ENCODE assay signal across 8 cellular contexts in genomic region chr4:82889287-82889686, GRCh38. TPM values are rescaled to one million over a fixed set of nuclear protein-coding genes. Genes with fewer than 3 reads are reported as not detected.
DNase-seq lines count a peak whose midpoint lies in the region; ATAC-seq and TF ChIP-seq lines count a peak whose summit lies in the region.

No MANE protein-coding gene starts in this region.

- H3K27ac Mint-ChIP-seq in activated T-helper 1 cell treated with anti-CD3 and anti-CD28 coated beads, Interleukin-12 subunit alpha, Interleukin-12 subunit beta, Interleukin-2, Interleukin-4 antibody, amounts not matched to agents 30 ng/mL and 10 ng/mL and 1 ng/mL, durations not matched to agents 14 hours and 24 hours and 36 hours = peak overlapping the region; percentile 86

- no peak for TF ChIP-seq EP300 in sigmoid colon (IDR thresholded peaks at IDR 0.05)

- peak overlapping the region; percentile 95 for H3K4me3 ChIP-seq in iPS-18a (ENCODE audit: low read length)
- peak overlapping the region; percentile 85 to 95 (median 94) for H3K4me3 ChIP-seq in subcutaneous abdominal adipose tissue (ENCODE audit: low read depth in 1 of 5, low read length in 5 of 5)
- peak overlapping the region in 2 of 4 donors; percentile 85 to 87 for H3K4me3 ChIP-seq in sigmoid colon

- no peak for ATAC-seq in activated T-cell treated with anti-CD3 and anti-CD28 coated beads, Interleukin-2, amount 50 U/mL, for 4 hours
- ATAC-seq in GM21723 (IDR thresholded peaks at IDR 0.05; ENCODE audit: unreplicated experiment) = no peak

- H3K4me3 Mint-ChIP-seq in activated T-cell treated with anti-CD3 and anti-CD28 coated beads, Interleukin-2, amount 50 U/mL, for 4 hours = peak overlapping the region; percentile 90
- H3K4me3 Mint-ChIP-seq in activated T-helper 1 cell treated with anti-CD3 and anti-CD28 coated beads, Interleukin-12 subunit alpha, Interleukin-12 subunit beta, Interleukin-2, Interleukin-4 antibody, amounts not matched to agents 30 ng/mL and 10 ng/mL and 1 ng/mL, durations not matched to agents 14 hours and 24 hours and 36 hours = peak overlapping the region; percentile 88

- H3K36me3 Mint-ChIP-seq in activated T-cell treated with anti-CD3 and anti-CD28 coated beads, Interleukin-2, amount 50 U/mL, for 4 hours (ENCODE audit: insufficient read depth) = peaks cover 8% of the 10 kb centered on the region
- H3K36me3 Mint-ChIP-seq in activated T-helper 1 cell treated with anti-CD3 and anti-CD28 coated beads, Interleukin-12 subunit alpha, Interleukin-12 subunit beta, Interleukin-2, Interleukin-4 antibody, amounts not matched to agents 30 ng/mL and 10 ng/mL and 1 ng/mL, durations not matched to agents 14 hours and 24 hours and 36 hours (ENCODE audit: low read depth) = peaks cover 21% of the 10 kb centered on the region

- TF ChIP-seq CTCF in sigmoid colon (IDR thresholded peaks at IDR 0.05) = no peak

- no peak for DNase-seq in activated T-cell treated with anti-CD3 and anti-CD28 coated beads, Interleukin-2, amount 50 U/mL, for 4 hours
- DNase-seq in activated T-cell treated with anti-CD3 and anti-CD28 coated beads, Interleukin-2, amount 50 U/mL, for 1 hour = no peak
- DNase-seq in activated T-helper 1 cell treated with anti-CD3 and anti-CD28 coated beads, Interleukin-12 subunit alpha, Interleukin-12 subunit beta, Interleukin-2, Interleukin-4 antibody, amounts not matched to agents 30 ng/mL and 10 ng/mL and 1 ng/mL, durations not matched to agents 14 hours and 24 hours and 36 hours (ENCODE audit: low spot score) = no peak
- DNase-seq in sigmoid colon (no peak), islet precursor cell (no peak)

- H3K4me1 Mint-ChIP-seq in activated T-cell treated with anti-CD3 and anti-CD28 coated beads, Interleukin-2, amount 50 U/mL, for 4 hours (ENCODE audit: low read depth) = peaks cover 41% of the 10 kb centered on the region
- peaks cover 52% of the 10 kb centered on the region for H3K4me1 Mint-ChIP-seq in activated T-helper 1 cell treated with anti-CD3 and anti-CD28 coated beads, Interleukin-12 subunit alpha, Interleukin-12 subunit beta, Interleukin-2, Interleukin-4 antibody, amounts not matched to agents 30 ng/mL and 10 ng/mL and 1 ng/mL, durations not matched to agents 14 hours and 24 hours and 36 hours (ENCODE audit: low read depth)

- H3K9me3 Mint-ChIP-seq in activated T-cell treated with anti-CD3 and anti-CD28 coated beads, Interleukin-2, amount 50 U/mL, for 4 hours = no peaks in the 10 kb centered on the region
- H3K9me3 Mint-ChIP-seq in activated T-helper 1 cell treated with anti-CD3 and anti-CD28 coated beads, Interleukin-12 subunit alpha, Interleukin-12 subunit beta, Interleukin-2, Interleukin-4 antibody, amounts not matched to agents 30 ng/mL and 10 ng/mL and 1 ng/mL, durations not matched to agents 14 hours and 24 hours and 36 hours = no peaks in the 10 kb centered on the region

- H3K4me1 ChIP-seq in iPS-18a (ENCODE audit: control insufficient read depth, low read depth, low read length) (peaks cover 3% of the 10 kb centered on the region), subcutaneous abdominal adipose tissue (ENCODE audit: control insufficient read depth in 5 of 5, insufficient read depth in 5 of 5, low read length in 5 of 5) (peaks cover 2 to 55% (median 41%) of the 10 kb centered on the region in 5 donors), sigmoid colon (peaks cover 0 to 56% (median 37%) of the 10 kb centered on the region in 4 donors)

- intact Hi-C loops in activated T-helper 1 cell treated with anti-CD3 and anti-CD28 coated beads, Interleukin-12 subunit alpha, Interleukin-12 subunit beta, Interleukin-2, Interleukin-4 antibody, amounts not matched to agents 30 ng/mL and 10 ng/mL and 1 ng/mL, durations not matched to agents 14 hours and 24 hours and 36 hours (cut with micrococcal nuclease) = no loop called here
- intact Hi-C loops in sigmoid colon (cut with DNase I) = loop anchor here (10.0 kb wide), 1 partner anchor 54 kb away; no protein-coding TSS in a partner anchor

- no peaks in the 10 kb centered on the region for H3K27me3 ChIP-seq in iPS-18a (ENCODE audit: control insufficient read depth, insufficient read depth, low read length)
- H3K27me3 ChIP-seq in subcutaneous abdominal adipose tissue (ENCODE audit: control insufficient read depth in 5 of 5, insufficient read depth in 4 of 5, low read length in 5 of 5) = no peaks in the 10 kb centered on the region
- H3K27me3 ChIP-seq in sigmoid colon = no peaks in the 10 kb centered on the region

- TF ChIP-seq POLR2A in sigmoid colon (IDR thresholded peaks at IDR 0.05) = no peak

- H3K36me3 ChIP-seq in iPS-18a (ENCODE audit: control insufficient read depth, low read depth, low read length) (peaks cover 17% of the 10 kb centered on the region), subcutaneous abdominal adipose tissue (ENCODE audit: control insufficient read depth in 5 of 5, insufficient read depth in 5 of 5, low read length in 5 of 5) (peaks cover 6 to 14% (median 9%) of the 10 kb centered on the region in 5 donors), sigmoid colon (peaks cover 0 to 16% (median 6%) of the 10 kb centered on the region in 4 donors)

- peak overlapping the region; percentile 96 for H3K9ac ChIP-seq in iPS-18a (ENCODE audit: low read length)
- peak overlapping the region in 3 of 5 donors; percentile 17 to 96 (median 89) for H3K9ac ChIP-seq in subcutaneous abdominal adipose tissue (ENCODE audit: low read length in 5 of 5)

- WGBS in sigmoid colon, 2 donors = 78 to 85% methylated on average over 6 of the region's 6 CpGs

- no peaks in the 10 kb centered on the region for H3K27me3 Mint-ChIP-seq in activated T-cell treated with anti-CD3 and anti-CD28 coated beads, Interleukin-2, amount 50 U/mL, for 4 hours (ENCODE audit: low read depth)
- no peaks in the 10 kb centered on the region for H3K27me3 Mint-ChIP-seq in activated T-helper 1 cell treated with anti-CD3 and anti-CD28 coated beads, Interleukin-12 subunit alpha, Interleukin-12 subunit beta, Interleukin-2, Interleukin-4 antibody, amounts not matched to agents 30 ng/mL and 10 ng/mL and 1 ng/mL, durations not matched to agents 14 hours and 24 hours and 36 hours (ENCODE audit: insufficient read depth)

- H3K27ac ChIP-seq in iPS-18a (ENCODE audit: low read length) (no peak overlapping the region), subcutaneous abdominal adipose tissue (ENCODE audit: low read depth, low read length) (peak overlapping the region; percentile 99), sigmoid colon (peak overlapping the region in 2 of 4 donors; percentile 98)

- H3K9me3 ChIP-seq in iPS-18a (ENCODE audit: control insufficient read depth, low read depth, low read length) (no peaks in the 10 kb centered on the region), subcutaneous abdominal adipose tissue (ENCODE audit: control insufficient read depth in 5 of 5, low read length in 5 of 5) (no peaks in the 10 kb centered on the region), sigmoid colon (no peaks in the 10 kb centered on the region)

RNA-seq across cellular contexts. Expression of gene SEC31A, which starts 1.7 kb away (rescaled TPM):
- 100 to 1,000 TPM; 114 to 124 (median 123) TPM for total RNA-seq in activated T-cell treated with anti-CD3 and anti-CD28 coated beads, Interleukin-2, amount 50 U/mL, for 4 hours
- total RNA-seq in activated T-helper 1 cell treated with anti-CD3 and anti-CD28 coated beads, Interleukin-12 subunit alpha, Interleukin-12 subunit beta, Interleukin-2, Interleukin-4 antibody, amounts not matched to agents 30 ng/mL and 10 ng/mL and 1 ng/mL, durations not matched to agents 14 hours and 24 hours and 36 hours = 118 and 123 TPM in 2 replicates
- total RNA-seq in sigmoid colon = 100 to 1,000 TPM; 121 to 197 (median 132) TPM
- 10 to 100 TPM; 67.9 to 84.8 (median 82.7) TPM for polyA plus RNA-seq in sigmoid colon

RNA-seq across cellular contexts. Expression of gene THAP9, which starts 11.2 kb away (rescaled TPM):
- 1 to 10 TPM in 2 of 3 donors, under 1 TPM in 1; 0.87 to 2.4 (median 1.0) TPM for total RNA-seq in activated T-cell treated with anti-CD3 and anti-CD28 coated beads, Interleukin-2, amount 50 U/mL, for 4 hours
- 1.9 and 2.3 TPM in 2 replicates for total RNA-seq in activated T-helper 1 cell treated with anti-CD3 and anti-CD28 coated beads, Interleukin-12 subunit alpha, Interleukin-12 subunit beta, Interleukin-2, Interleukin-4 antibody, amounts not matched to agents 30 ng/mL and 10 ng/mL and 1 ng/mL, durations not matched to agents 14 hours and 24 hours and 36 hours
- total RNA-seq in sigmoid colon = 1 to 10 TPM; 3.9 to 7.5 (median 5.3) TPM
- 1 to 10 TPM in 2 of 3 donors, under 1 TPM in 1; 0.60 to 1.9 (median 1.6) TPM for polyA plus RNA-seq in sigmoid colon
